In genomic region chr16:89316701-89317100, GRCh38 we compare ENCODE assay signal across 8 cellular contexts.
DNase-seq lines count a peak whose midpoint lies in the region; ATAC-seq and TF ChIP-seq lines count a peak whose summit lies in the region.

No MANE protein-coding gene starts in this region.

- peaks cover 17% of the 10 kb centered on the region for H3K36me3 ChIP-seq in fibroblast of lung (ENCODE audit: control insufficient read depth, insufficient read depth, low read length)

- TF ChIP-seq CTCF in WTC11 (IDR thresholded peaks at IDR 0.05), result no peak
- TF ChIP-seq CTCF in fibroblast of lung (conservative IDR thresholded peaks at IDR 0.05 in 1 of 2, IDR thresholded peaks at IDR 0.05 in 1 of 2; ENCODE audit: low read depth in 1 of 2, low read length in 2 of 2), result no peak
- no peak for TF ChIP-seq CTCF in foreskin keratinocyte (conservative IDR thresholded peaks at IDR 0.05)

- H3K9me3 ChIP-seq in fibroblast of lung (ENCODE audit: control insufficient read depth, insufficient read depth, low read depth, low read length), result no peaks in the 10 kb centered on the region

- H2AFZ ChIP-seq in fibroblast of lung (ENCODE audit: low read length), result no peak overlapping the region

- H3K27me3 ChIP-seq in fibroblast of lung (ENCODE audit: control insufficient read depth, insufficient read depth, low read length), result no peaks in the 10 kb centered on the region
- H3K27me3 ChIP-seq in foreskin keratinocyte, result no peaks in the 10 kb centered on the region

- H3K4me1 Mint-ChIP-seq in activated CD8-positive, alpha-beta memory T cell treated with anti-CD3 and anti-CD28 coated beads, Interleukin-2, amount 10 ng/mL, durations not matched to agents 7 days and 5 days, result peaks cover 95% of the 10 kb centered on the region
- peaks cover 67% of the 10 kb centered on the region for H3K4me1 Mint-ChIP-seq in WTC11
- peaks cover 87% of the 10 kb centered on the region for H3K4me1 Mint-ChIP-seq in stimulated activated memory B cell treated with anti-CD40 and anti-IgM and Interleukin-4, amounts not matched to agents 10 μg/mL and 1 μg/mL and 100 μg/mL, for 72 hours

- peaks cover 42% of the 10 kb centered on the region for H3K36me3 Mint-ChIP-seq in activated CD8-positive, alpha-beta memory T cell treated with anti-CD3 and anti-CD28 coated beads, Interleukin-2, amount 10 ng/mL, durations not matched to agents 7 days and 5 days
- H3K36me3 Mint-ChIP-seq in WTC11, result peaks cover 7% of the 10 kb centered on the region; the same call in 1 of the 2 replicates
- peaks cover 23% of the 10 kb centered on the region for H3K36me3 Mint-ChIP-seq in stimulated activated memory B cell treated with anti-CD40 and anti-IgM and Interleukin-4, amounts not matched to agents 10 μg/mL and 1 μg/mL and 100 μg/mL, for 72 hours

- H3K4me3 Mint-ChIP-seq in activated CD8-positive, alpha-beta memory T cell treated with anti-CD3 and anti-CD28 coated beads, Interleukin-2, amount 10 ng/mL, durations not matched to agents 7 days and 5 days, result peak overlapping the region; percentile 65
- no peak overlapping the region for H3K4me3 Mint-ChIP-seq in WTC11
- no peak overlapping the region for H3K4me3 Mint-ChIP-seq in stimulated activated memory B cell treated with anti-CD40 and anti-IgM and Interleukin-4, amounts not matched to agents 10 μg/mL and 1 μg/mL and 100 μg/mL, for 72 hours

- CTCF ChIA-PET in activated CD8-positive, alpha-beta memory T cell treated with anti-CD3 and anti-CD28 coated beads, Interleukin-2, amount 10 ng/mL, durations not matched to agents 7 days and 5 days (lab: Charles Lee), result interaction anchor here (1.2 to 3.3 kb wide), 8 partner anchors 8 to 384 kb away, joined by 3 to 17 read pairs (median 8); partner anchors contain the start of gene SPG7
- CTCF ChIA-PET in WTC11 (lab: Charles Lee), result interaction anchor here (0.6 to 1.7 kb wide), 3 partner anchors 8 to 23 kb away, joined by 3 to 9 read pairs (median 4); no protein-coding TSS in a partner anchor

- no peaks in the 10 kb centered on the region for H3K9me3 Mint-ChIP-seq in activated CD8-positive, alpha-beta memory T cell treated with anti-CD3 and anti-CD28 coated beads, Interleukin-2, amount 10 ng/mL, durations not matched to agents 7 days and 5 days (ENCODE audit: low read depth)
- H3K9me3 Mint-ChIP-seq in WTC11, result no peaks in the 10 kb centered on the region
- H3K9me3 Mint-ChIP-seq in stimulated activated memory B cell treated with anti-CD40 and anti-IgM and Interleukin-4, amounts not matched to agents 10 μg/mL and 1 μg/mL and 100 μg/mL, for 72 hours, result no peaks in the 10 kb centered on the region

- no peak overlapping the region for H3K9ac ChIP-seq in fibroblast of lung (ENCODE audit: insufficient read depth, low read length)

- H3K4me3 ChIP-seq in fibroblast of lung (replicated peaks in 1 of 4; ENCODE audit: control extremely low read depth in 1 of 4, insufficient read depth in 1 of 4, low read depth in 3 of 4, low read length in 4 of 4), result no peak overlapping the region

- H3K27ac ChIP-seq in fibroblast of lung (ENCODE audit: insufficient read depth, low read length) (peak overlapping the region; percentile 57), foreskin keratinocyte (no peak overlapping the region)

- no peak for ATAC-seq in activated CD8-positive, alpha-beta memory T cell treated with anti-CD3 and anti-CD28 coated beads, Interleukin-2, amount 10 ng/mL, durations not matched to agents 7 days and 5 days
- ATAC-seq in WTC11, result no peak
- no peak for ATAC-seq in stimulated activated memory B cell treated with anti-CD40 and anti-IgM and Interleukin-4, amounts not matched to agents 10 μg/mL and 1 μg/mL and 100 μg/mL, for 72 hours
- ATAC-seq in foreskin keratinocyte, result no peak
- ATAC-seq in HG03520 (IDR thresholded peaks at IDR 0.05; ENCODE audit: unreplicated experiment), result no peak

- peak overlapping the region; percentile 99 for H3K27ac Mint-ChIP-seq in activated CD8-positive, alpha-beta memory T cell treated with anti-CD3 and anti-CD28 coated beads, Interleukin-2, amount 10 ng/mL, durations not matched to agents 7 days and 5 days
- H3K27ac Mint-ChIP-seq in WTC11, result peak overlapping the region; percentile 81
- peak overlapping the region; percentile 83 for H3K27ac Mint-ChIP-seq in stimulated activated memory B cell treated with anti-CD40 and anti-IgM and Interleukin-4, amounts not matched to agents 10 μg/mL and 1 μg/mL and 100 μg/mL, for 72 hours

- H3K4me2 ChIP-seq in fibroblast of lung (ENCODE audit: extremely low read depth, insufficient read depth, low read length), result no peak overlapping the region

- POLR2A ChIA-PET in WTC11 (lab: Charles Lee), result no interaction called here

- DNase-seq in activated CD8-positive, alpha-beta memory T cell treated with anti-CD3 and anti-CD28 coated beads, Interleukin-2, amount 10 ng/mL, durations not matched to agents 7 days and 5 days, result no peak
- no peak for DNase-seq in activated CD8-positive, alpha-beta memory T cell treated with anti-CD3 and anti-CD28 coated beads, Interleukin-2, amount 50 U/mL, for 48 hours
- DNase-seq in WTC11 (ENCODE audit: low spot score) (no peak), fibroblast of lung (ENCODE audit: low read depth in 2 of 2) (no peak), foreskin keratinocyte (no peak)
- no peak for DNase-seq in stimulated activated CD4-positive, alpha-beta T cell treated with anti-CD3 and anti-CD28 coated beads, Interleukin-2, amount 100 ng/mL, for 48 hours

- no peaks in the 10 kb centered on the region for H3K27me3 Mint-ChIP-seq in activated CD8-positive, alpha-beta memory T cell treated with anti-CD3 and anti-CD28 coated beads, Interleukin-2, amount 10 ng/mL, durations not matched to agents 7 days and 5 days
- H3K27me3 Mint-ChIP-seq in WTC11 (ENCODE audit: low read depth), result no peaks in the 10 kb centered on the region
- no peaks in the 10 kb centered on the region for H3K27me3 Mint-ChIP-seq in stimulated activated memory B cell treated with anti-CD40 and anti-IgM and Interleukin-4, amounts not matched to agents 10 μg/mL and 1 μg/mL and 100 μg/mL, for 72 hours

- H3K4me1 ChIP-seq in fibroblast of lung (ENCODE audit: control insufficient read depth, extremely low read depth, insufficient read depth, low read length) (peaks cover 45% of the 10 kb centered on the region), foreskin keratinocyte (peaks cover 45% of the 10 kb centered on the region)

- peaks cover 91% of the 10 kb centered on the region for H3K79me2 ChIP-seq in fibroblast of lung (ENCODE audit: control insufficient read depth, insufficient read depth, low read length)

- H4K20me1 ChIP-seq in fibroblast of lung (ENCODE audit: control insufficient read depth, extremely low read depth, insufficient read depth, low read length), result no peaks in the 10 kb centered on the region

TF ChIP-seq in WTC11, 78 proteins besides CTCF, POLR2A, EP300 and RAD21 (continues in another document):
- TF ChIP-seq ZMAT4 (CRISPR knock-in tag; IDR thresholded peaks at IDR 0.05), result no peak
- no peak for TF ChIP-seq JAZF1 (CRISPR knock-in tag; IDR thresholded peaks at IDR 0.05)
- TF ChIP-seq ATF2 (CRISPR knock-in tag; IDR thresholded peaks at IDR 0.05; ENCODE audit: borderline replicate concordance, low read depth), result no peak
- TF ChIP-seq ERG (CRISPR knock-in tag; IDR thresholded peaks at IDR 0.05), result no peak
- TF ChIP-seq NFYB (CRISPR knock-in tag; conservative IDR thresholded peaks at IDR 0.05; ENCODE audit: low read depth), result no peak
- TF ChIP-seq ELF4 (CRISPR knock-in tag; IDR thresholded peaks at IDR 0.05; ENCODE audit: low read depth), result no peak
- no peak for TF ChIP-seq ATF6 (CRISPR knock-in tag; IDR thresholded peaks at IDR 0.05)
- TF ChIP-seq ZNF138 (CRISPR knock-in tag; conservative IDR thresholded peaks at IDR 0.05), result no peak
- no peak for TF ChIP-seq NR1H2 (CRISPR knock-in tag; IDR thresholded peaks at IDR 0.05)
